ENCODE assay signal across 16 cellular contexts in genomic region chr5:94744906-94745305, GRCh38.
"Had no signal": no experiment of that assay in that cellular context is flagged by ENCODE, and none has a peak within 500 bp of the region (broad histone marks: within the 10 kb centered on the region; RNA-seq: fewer than 3 reads in every experiment).

No MANE protein-coding gene starts in this region.

- DNase-seq: activated CD4-positive, alpha-beta T cell treated with anti-CD3 and anti-CD28 coated beads for 48 hours; activated CD8-positive, alpha-beta memory T cell treated with anti-CD3 and anti-CD28 coated beads, Interleukin-2, amount 50 U/mL, for 48 hours; activated CD8-positive, alpha-beta T cell treated with anti-CD3 and anti-CD28 coated beads, Interleukin-2, amount 10 ng/mL, durations not matched to agents 7 days and 5 days; activated naive CD8-positive, alpha-beta T cell treated with anti-CD3 and anti-CD28 coated beads, Interleukin-2, amount 10 ng/mL, durations not matched to agents 7 days and 5 days; anterior cingulate cortex; dorsolateral prefrontal cortex; left colon; mucosa of descending colon; natural killer cell; nucleus accumbens; right lobe of liver; stimulated activated naive CD4-positive, alpha-beta T cell treated with Interleukin-2 at 50 U/mL for 16 hours; upper lobe of left lung had no signal

- H3K4me1 Mint-ChIP-seq: activated naive CD8-positive, alpha-beta T cell treated with anti-CD3 and anti-CD28 coated beads, Interleukin-2, amount 10 ng/mL, durations not matched to agents 7 days and 5 days; natural killer cell had no signal

- ATAC-seq: activated CD8-positive, alpha-beta T cell treated with anti-CD3 and anti-CD28 coated beads, Interleukin-2, amount 10 ng/mL, durations not matched to agents 7 days and 5 days; left colon; mucosa of descending colon; natural killer cell; right lobe of liver had no signal

- H3K9me3 Mint-ChIP-seq: activated naive CD8-positive, alpha-beta T cell treated with anti-CD3 and anti-CD28 coated beads, Interleukin-2, amount 10 ng/mL, durations not matched to agents 7 days and 5 days; natural killer cell had no signal

- H3K4me3 Mint-ChIP-seq: activated CD8-positive, alpha-beta T cell treated with anti-CD3 and anti-CD28 coated beads, Interleukin-2, amount 10 ng/mL, durations not matched to agents 7 days and 5 days; activated naive CD8-positive, alpha-beta T cell treated with anti-CD3 and anti-CD28 coated beads, Interleukin-2, amount 10 ng/mL, durations not matched to agents 7 days and 5 days; natural killer cell had no signal

- H3K4me3 ChIP-seq: breast epithelium, dorsolateral prefrontal cortex, mucosa of descending colon, right lobe of liver, suprapubic skin, upper lobe of left lung had no signal

- H3K36me3 Mint-ChIP-seq: activated naive CD8-positive, alpha-beta T cell treated with anti-CD3 and anti-CD28 coated beads, Interleukin-2, amount 10 ng/mL, durations not matched to agents 7 days and 5 days; natural killer cell had no signal

- H3K27ac Mint-ChIP-seq: activated CD8-positive, alpha-beta T cell treated with anti-CD3 and anti-CD28 coated beads, Interleukin-2, amount 10 ng/mL, durations not matched to agents 7 days and 5 days; activated naive CD8-positive, alpha-beta T cell treated with anti-CD3 and anti-CD28 coated beads, Interleukin-2, amount 10 ng/mL, durations not matched to agents 7 days and 5 days; natural killer cell; progenitor cell of endocrine pancreas had no signal
